Comparison of ENCODE assay signal across 29 cellular contexts in the genomic region with DNA sequence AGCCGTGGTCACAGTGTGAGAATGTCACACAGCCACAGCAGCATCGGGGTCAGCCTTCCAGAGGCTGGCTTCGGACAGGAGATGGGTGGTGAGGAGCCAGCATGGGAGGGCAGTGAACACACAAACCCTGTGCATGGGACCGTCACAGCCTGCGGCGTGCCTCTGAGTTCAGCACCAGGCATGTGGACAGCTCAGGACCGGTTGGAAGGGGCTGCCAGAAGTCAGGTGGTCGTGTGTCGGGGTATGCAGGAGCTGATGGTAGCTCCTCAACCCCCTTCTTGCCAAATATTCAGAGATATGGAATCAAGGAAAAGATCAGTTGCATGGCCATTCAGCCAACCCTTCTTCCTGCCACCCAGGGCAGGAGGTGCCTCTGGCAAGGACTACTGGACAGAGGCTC. TPM values are rescaled to one million over a fixed set of nuclear protein-coding genes. Genes with fewer than 3 reads are reported as not detected.
DNase-seq lines count a peak whose midpoint lies in the region; ATAC-seq and TF ChIP-seq lines count a peak whose summit lies in the region.
"Had no signal": no experiment of that assay in that cellular context is flagged by ENCODE, and none has a peak within 500 bp of the region (broad histone marks: within the 10 kb centered on the region; RNA-seq: fewer than 3 reads in every experiment).

No MANE protein-coding gene starts in this region.

- TF ChIP-seq RAD21 in Ishikawa (IDR thresholded peaks at IDR 0.05; ENCODE audit: low read depth): no peak

- H3K4me3 ChIP-seq in brain microvascular endothelial cell (ENCODE audit: low read depth, low read length): no peak overlapping the region
- H3K4me3 ChIP-seq: right lobe of liver had no signal

- ATAC-seq in GM19395 (IDR thresholded peaks at IDR 0.05; ENCODE audit: unreplicated experiment): no peak
- ATAC-seq: activated naive CD4-positive, alpha-beta T cell treated with anti-CD3 and anti-CD28 coated beads, Interleukin-2, amount 50 U/mL, for 72 hours; foreskin keratinocyte; right lobe of liver had no signal

- H3K9me3 Mint-ChIP-seq in CD14-positive monocyte (peaks cover 0 to 6% (median 3%) of the 10 kb centered on the region in 7 donors), glutamatergic neuron (ENCODE audit: unreplicated experiment) (peaks cover 38% of the 10 kb centered on the region), neural crest cell (no peaks in the 10 kb centered on the region)
- H3K9me3 Mint-ChIP-seq: activated B cell treated with CpG ODN at 0.5 μM for 24 hours; activated naive CD4-positive, alpha-beta T cell treated with anti-CD3 and anti-CD28 coated beads, Interleukin-2, amount 50 U/mL, for 72 hours; activated T-helper 17 cell treated with anti-CD3 and anti-CD28 coated beads, Interleukin-2, amount 50 U/mL, for 72 hours; CD4-positive, CD25-positive, alpha-beta regulatory T cell; memory B cell; T-helper 2 cell treated with Interferon-gamma antibody and Interleukin-4, amounts not matched to agents 5 μg/mL and 100 μg/mL, for 36 hours had no signal

- intact Hi-C loops in CD14-positive monocyte (cut with micrococcal nuclease): no loop called here

- H3K27me3 Mint-ChIP-seq in CD14-positive monocyte (ENCODE audit: low read depth in 3 of 3) (peaks cover 2 to 12% (median 4%) of the 10 kb centered on the region in 3 donors), glutamatergic neuron (ENCODE audit: unreplicated experiment) (peaks cover 16% of the 10 kb centered on the region), neural crest cell (ENCODE audit: low read depth) (no peaks in the 10 kb centered on the region)

- H3K4me3 Mint-ChIP-seq in CD14-positive monocyte (no peak overlapping the region), glutamatergic neuron (ENCODE audit: unreplicated experiment) (peak overlapping the region; percentile 52), neural crest cell (no peak overlapping the region)
- H3K4me3 Mint-ChIP-seq: activated B cell treated with CpG ODN at 0.5 μM for 24 hours; activated T-helper 17 cell treated with anti-CD3 and anti-CD28 coated beads, Interleukin-2, amount 50 U/mL, for 72 hours; CD4-positive, CD25-positive, alpha-beta regulatory T cell; memory B cell; T-helper 2 cell treated with Interferon-gamma antibody and Interleukin-4, amounts not matched to agents 5 μg/mL and 100 μg/mL, for 36 hours had no signal

- H3K4me1 Mint-ChIP-seq in CD14-positive monocyte: no peaks in the 10 kb centered on the region
- H3K4me1 Mint-ChIP-seq in glutamatergic neuron (ENCODE audit: low read depth, unreplicated experiment): peaks cover 86% of the 10 kb centered on the region
- peaks cover 70% of the 10 kb centered on the region for H3K4me1 Mint-ChIP-seq in neural crest cell
- H3K4me1 Mint-ChIP-seq: activated B cell treated with CpG ODN at 0.5 μM for 24 hours; CD4-positive, CD25-positive, alpha-beta regulatory T cell had no signal

- TF ChIP-seq CTCF in CD14-positive monocyte (IDR thresholded peaks at IDR 0.05) (no peak), glutamatergic neuron (IDR thresholded peaks at IDR 0.05; ENCODE audit: partially characterized antibody, unreplicated experiment) (no peak), neural crest cell (conservative IDR thresholded peaks at IDR 0.05) (no peak), brain microvascular endothelial cell (IDR thresholded peaks at IDR 0.05; ENCODE audit: low read depth, low read length, missing control alignments) (no peak)

- no peak overlapping the region for H3K27ac ChIP-seq in brain microvascular endothelial cell
- H3K27ac ChIP-seq: foreskin keratinocyte, parathyroid adenoma, right lobe of liver had no signal

- H3K36me3 ChIP-seq in brain microvascular endothelial cell (replicated peaks): no peaks in the 10 kb centered on the region
- H3K36me3 ChIP-seq: right lobe of liver had no signal

- H3K27ac Mint-ChIP-seq in CD14-positive monocyte (peak overlapping the region in 1 of 7 donors; percentile 84), glutamatergic neuron (ENCODE audit: unreplicated experiment) (no peak overlapping the region), neural crest cell (ENCODE audit: unreplicated experiment) (no peak overlapping the region)
- H3K27ac Mint-ChIP-seq: activated B cell treated with CpG ODN at 0.5 μM for 24 hours; activated naive CD4-positive, alpha-beta T cell treated with anti-CD3 and anti-CD28 coated beads, Interleukin-2, amount 50 U/mL, for 72 hours; activated T-helper 17 cell treated with anti-CD3 and anti-CD28 coated beads, Interleukin-2, amount 50 U/mL, for 72 hours; CD4-positive, CD25-positive, alpha-beta regulatory T cell; memory B cell; T-helper 2 cell treated with Interferon-gamma antibody and Interleukin-4, amounts not matched to agents 5 μg/mL and 100 μg/mL, for 36 hours had no signal

- H3K36me3 Mint-ChIP-seq in CD14-positive monocyte: no peaks in the 10 kb centered on the region
- H3K36me3 Mint-ChIP-seq in glutamatergic neuron (ENCODE audit: unreplicated experiment): no peaks in the 10 kb centered on the region
- no peaks in the 10 kb centered on the region for H3K36me3 Mint-ChIP-seq in neural crest cell (ENCODE audit: low read depth)
- H3K36me3 Mint-ChIP-seq: activated naive CD4-positive, alpha-beta T cell treated with anti-CD3 and anti-CD28 coated beads, Interleukin-2, amount 50 U/mL, for 72 hours; CD4-positive, CD25-positive, alpha-beta regulatory T cell had no signal

- in situ Hi-C loops in brain microvascular endothelial cell (cut with HindIII; ENCODE audit: low pct_ligation_motif_present, low sequenced_read_pairs): no loop called here

- no peaks in the 10 kb centered on the region for H3K27me3 ChIP-seq in brain microvascular endothelial cell (replicated peaks)
- H3K27me3 ChIP-seq: right lobe of liver had no signal

- TF ChIP-seq EP300 in Ishikawa (IDR thresholded peaks at IDR 0.05; ENCODE audit: borderline replicate concordance): no peak

- DNase-seq in CD14-positive monocyte (ENCODE audit: low spot score) (peak; percentile 17), glutamatergic neuron (no peak), neural crest cell (ENCODE audit: low read depth, low spot score) (peak; percentile 51), NCI-H1105 treated with DMSO at 0.1 percent for 48 hours (lab: John Stamatoyannopoulos, UW) (no peak), NCI-H2029 (lab: John Stamatoyannopoulos, UW) (no peak), brain microvascular endothelial cell (no peak)
- DNase-seq: activated B cell treated with CpG ODN at 0.5 μM for 24 hours; activated CD4-positive, alpha-beta T cell treated with anti-CD3 and anti-CD28 coated beads, Interleukin-2, amount 50 U/mL, for 4 hours; activated CD8-positive, alpha-beta memory T cell treated with anti-CD3 and anti-CD28 coated beads, Interleukin-2, amount 50 U/mL, for 4 hours; CD4-positive, CD25-positive, alpha-beta regulatory T cell; cerebellar nuclear complex; DMS153; erythroblast; foreskin keratinocyte; islet precursor cell; NCI-H510A treated with DMSO at 0.1 percent for 48 hours; stimulated activated CD4-positive, alpha-beta T cell treated with anti-CD3 and anti-CD28 coated beads, Interleukin-15, amount 100 ng/mL, for 24 hours; stimulated activated CD8-positive, alpha-beta memory T cell treated with anti-CD3 and anti-CD28 coated beads, Interleukin-4, amount 100 ng/mL, for 48 hours; trophoblast cell had no signal

TF ChIP-seq in Ishikawa, 13 proteins besides CTCF, POLR2A, EP300 and RAD21:
- TF ChIP-seq TCF12 (IDR thresholded peaks at IDR 0.05; ENCODE audit: low read depth) (no peak), TEAD4 (IDR thresholded peaks at IDR 0.05) (no peak), CREB1 (IDR thresholded peaks at IDR 0.05; ENCODE audit: low read depth) (no peak), CEBPB (IDR thresholded peaks at IDR 0.05) (no peak), FOXM1 (IDR thresholded peaks at IDR 0.05; ENCODE audit: borderline replicate concordance, low read depth) (no peak), EGR1 (IDR thresholded peaks at IDR 0.05) (no peak), ZBTB7A (IDR thresholded peaks at IDR 0.05; ENCODE audit: low read depth) (peak; percentile 92), NFIC (IDR thresholded peaks at IDR 0.05) (no peak)
- TF ChIP-seq, protein P1, sequence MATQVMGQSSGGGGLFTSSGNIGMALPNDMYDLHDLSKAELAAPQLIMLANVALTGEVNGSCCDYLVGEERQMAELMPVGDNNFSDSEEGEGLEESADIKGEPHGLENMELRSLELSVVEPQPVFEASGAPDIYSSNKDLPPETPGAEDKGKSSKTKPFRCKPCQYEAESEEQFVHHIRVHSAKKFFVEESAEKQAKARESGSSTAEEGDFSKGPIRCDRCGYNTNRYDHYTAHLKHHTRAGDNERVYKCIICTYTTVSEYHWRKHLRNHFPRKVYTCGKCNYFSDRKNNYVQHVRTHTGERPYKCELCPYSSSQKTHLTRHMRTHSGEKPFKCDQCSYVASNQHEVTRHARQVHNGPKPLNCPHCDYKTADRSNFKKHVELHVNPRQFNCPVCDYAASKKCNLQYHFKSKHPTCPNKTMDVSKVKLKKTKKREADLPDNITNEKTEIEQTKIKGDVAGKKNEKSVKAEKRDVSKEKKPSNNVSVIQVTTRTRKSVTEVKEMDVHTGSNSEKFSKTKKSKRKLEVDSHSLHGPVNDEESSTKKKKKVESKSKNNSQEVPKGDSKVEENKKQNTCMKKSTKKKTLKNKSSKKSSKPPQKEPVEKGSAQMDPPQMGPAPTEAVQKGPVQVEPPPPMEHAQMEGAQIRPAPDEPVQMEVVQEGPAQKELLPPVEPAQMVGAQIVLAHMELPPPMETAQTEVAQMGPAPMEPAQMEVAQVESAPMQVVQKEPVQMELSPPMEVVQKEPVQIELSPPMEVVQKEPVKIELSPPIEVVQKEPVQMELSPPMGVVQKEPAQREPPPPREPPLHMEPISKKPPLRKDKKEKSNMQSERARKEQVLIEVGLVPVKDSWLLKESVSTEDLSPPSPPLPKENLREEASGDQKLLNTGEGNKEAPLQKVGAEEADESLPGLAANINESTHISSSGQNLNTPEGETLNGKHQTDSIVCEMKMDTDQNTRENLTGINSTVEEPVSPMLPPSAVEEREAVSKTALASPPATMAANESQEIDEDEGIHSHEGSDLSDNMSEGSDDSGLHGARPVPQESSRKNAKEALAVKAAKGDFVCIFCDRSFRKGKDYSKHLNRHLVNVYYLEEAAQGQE (IDR thresholded peaks at IDR 0.05; ENCODE audit: low read depth): peak; percentile 94
- TF ChIP-seq, protein P2, sequence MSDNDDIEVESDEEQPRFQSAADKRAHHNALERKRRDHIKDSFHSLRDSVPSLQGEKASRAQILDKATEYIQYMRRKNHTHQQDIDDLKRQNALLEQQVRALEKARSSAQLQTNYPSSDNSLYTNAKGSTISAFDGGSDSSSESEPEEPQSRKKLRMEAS (IDR thresholded peaks at IDR 0.05): peak; percentile 54
- TF ChIP-seq, protein P3, sequence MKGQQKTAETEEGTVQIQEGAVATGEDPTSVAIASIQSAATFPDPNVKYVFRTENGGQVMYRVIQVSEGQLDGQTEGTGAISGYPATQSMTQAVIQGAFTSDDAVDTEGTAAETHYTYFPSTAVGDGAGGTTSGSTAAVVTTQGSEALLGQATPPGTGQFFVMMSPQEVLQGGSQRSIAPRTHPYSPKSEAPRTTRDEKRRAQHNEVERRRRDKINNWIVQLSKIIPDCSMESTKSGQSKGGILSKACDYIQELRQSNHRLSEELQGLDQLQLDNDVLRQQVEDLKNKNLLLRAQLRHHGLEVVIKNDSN (IDR thresholded peaks at IDR 0.05): no peak

RNA-seq across cellular contexts. Expression of a gene that starts 28.2 kb away (rescaled TPM):
- not detected for polyA plus RNA-seq in CD14-positive monocyte
- 159 TPM for total RNA-seq in glutamatergic neuron (ENCODE audit: unreplicated experiment)
- total RNA-seq in neural crest cell: 4.0 and 4.3 TPM in 2 replicates
- total RNA-seq: astrocyte; CD4-positive, CD25-positive, alpha-beta regulatory T cell; foreskin keratinocyte had no signal
- polyA plus RNA-seq: AG04450 had no signal

Comparison
In these comparisons a context has a peak if more than half of its experiments do, and no peak if none do; other contexts are left out.
1. DNase-seq: peak in CD14-positive monocyte (single experiment) and neural crest cell (single experiment); none in glutamatergic neuron (single experiment), NCI-H1105 treated with DMSO at 0.1 percent for 48 hours (single experiment), NCI-H2029 (single experiment) and brain microvascular endothelial cell (single experiment).
2. RNA of a gene that starts 28.2 kb away (total RNA-seq): 159 TPM in glutamatergic neuron (single experiment); 4.0 to 4.3 TPM in neural crest cell; every median in the first group is over 10 times any median in the second.